ENCODE assay signal across 12 cellular contexts in genomic region chr6:137808191-137808590, GRCh38. TPM values are rescaled to one million over a fixed set of nuclear protein-coding genes. Genes with fewer than 3 reads are reported as not detected.
DNase-seq lines count a peak whose midpoint lies in the region; ATAC-seq and TF ChIP-seq lines count a peak whose summit lies in the region.
"Had no signal": no experiment of that assay in that cellular context is flagged by ENCODE, and none has a peak within 500 bp of the region (broad histone marks: within the 10 kb centered on the region; RNA-seq: fewer than 3 reads in every experiment).

No MANE protein-coding gene starts in this region.

- POLR2A ChIA-PET in naive thymus-derived CD8-positive, alpha-beta T cell (lab: Charles Lee): interaction anchor here (0.6 kb wide), 1 partner anchor 15 kb away, joined by 3 read pairs; no protein-coding TSS in a partner anchor

- H3K4me3 Mint-ChIP-seq in naive thymus-derived CD8-positive, alpha-beta T cell: no peak overlapping the region

- no peaks in the 10 kb centered on the region for H3K27me3 Mint-ChIP-seq in naive thymus-derived CD8-positive, alpha-beta T cell

- no peak for TF ChIP-seq POLR2A in erythroblast (IDR thresholded peaks at IDR 0.05; ENCODE audit: low read length)

- H3K36me3 Mint-ChIP-seq in naive thymus-derived CD8-positive, alpha-beta T cell: peaks cover 0 to 3% (median 0%) of the 10 kb centered on the region in 3 donors

- peak overlapping the region in 6 of 10 donors; percentile 18 to 92 (median 46) for H3K27ac Mint-ChIP-seq in naive thymus-derived CD8-positive, alpha-beta T cell

- DNase-seq in ELR (ENCODE audit: low read depth): peak; percentile 93
- peak; percentile 47 for DNase-seq in NCI-H226
- DNase-seq in dermis blood vessel endothelial cell: peak; percentile 42
- no peak for DNase-seq in naive thymus-derived CD8-positive, alpha-beta T cell
- no peak for DNase-seq in NCI-H1417 treated with DMSO at 0.1 percent for 48 hours (lab: John Stamatoyannopoulos, UW)
- no peak for DNase-seq in stimulated activated CD4-positive, alpha-beta T cell treated with anti-CD3 and anti-CD28 coated beads, Interleukin-12 subunit alpha, Interleukin-12 subunit beta, amount 100 ng/mL, for 4 hours
- DNase-seq in erythroblast (lab: John Stamatoyannopoulos, UW): no peak
- DNase-seq: activated CD4-positive, alpha-beta T cell treated with anti-CD3 and anti-CD28 coated beads for 48 hours; colonic mucosa; DMS153; NCI-H69; substantia nigra had no signal

- peaks cover 0 to 5% (median 0%) of the 10 kb centered on the region in 9 donors for H3K9me3 Mint-ChIP-seq in naive thymus-derived CD8-positive, alpha-beta T cell

- ATAC-seq in naive thymus-derived CD8-positive, alpha-beta T cell: no peak

- peaks cover 24 to 65% (median 55%) of the 10 kb centered on the region in 4 donors for H3K4me1 Mint-ChIP-seq in naive thymus-derived CD8-positive, alpha-beta T cell

RNA-seq across cellular contexts. Expression of gene TNFAIP3, which starts 58.9 kb away (rescaled TPM):
- total RNA-seq in dermis blood vessel endothelial cell: 5.4 and 13.4 TPM in 2 replicates
- total RNA-seq in naive thymus-derived CD8-positive, alpha-beta T cell: 100 to 1,000 TPM; 108 to 114 TPM
- polyA plus RNA-seq in naive thymus-derived CD8-positive, alpha-beta T cell: 100 to 1,000 TPM in 1 of 3 donors, 10 to 100 TPM in 2; 61.5 to 139 (median 84.3) TPM

Comparison
In these comparisons a context has a peak if more than half of its experiments do, and no peak if none do; other contexts are left out.
1. DNase-seq: peak in ELR (single experiment), NCI-H226 (single experiment) and dermis blood vessel endothelial cell (single experiment); none in naive thymus-derived CD8-positive, alpha-beta T cell (0 of 10), NCI-H1417 treated with DMSO at 0.1 percent for 48 hours (single experiment), stimulated activated CD4-positive, alpha-beta T cell treated with anti-CD3 and anti-CD28 coated beads, Interleukin-12 subunit alpha, Interleukin-12 subunit beta, amount 100 ng/mL, for 4 hours (single experiment) and erythroblast (0 of 2).